ENCODE assay signal across 15 cellular contexts in genomic region chr6:169386431-169387057, GRCh38.
DNase-seq lines count a peak whose midpoint lies in the region; ATAC-seq and TF ChIP-seq lines count a peak whose summit lies in the region.
"Had no signal": no experiment of that assay in that cellular context is flagged by ENCODE, and none has a peak within 500 bp of the region (broad histone marks: within the 10 kb centered on the region; RNA-seq: fewer than 3 reads in every experiment).

No MANE protein-coding gene starts in this region.

- no peaks in the 10 kb centered on the region for H3K4me1 ChIP-seq in thoracic aorta (ENCODE audit: control insufficient read depth in 1 of 2, low read depth in 2 of 2)
- H3K4me1 ChIP-seq: Peyer's patch had no signal

- ATAC-seq in thoracic aorta (ENCODE audit: insufficient number of reproducible peaks, low FRiP score, low read depth) = no peak

- no peak overlapping the region for H3K27ac ChIP-seq in thoracic aorta
- H3K27ac ChIP-seq: Peyer's patch had no signal

- no peaks in the 10 kb centered on the region for H3K9me3 ChIP-seq in thoracic aorta
- H3K9me3 ChIP-seq: Peyer's patch had no signal

- no peak for TF ChIP-seq CTCF in fibroblast of villous mesenchyme (IDR thresholded peaks at IDR 0.05; ENCODE audit: insufficient read depth, low read depth, low read length)
- no peak for TF ChIP-seq CTCF in thoracic aorta (IDR thresholded peaks at IDR 0.05)

- H3K27me3 ChIP-seq in thoracic aorta (replicated peaks; ENCODE audit: insufficient read depth) = no peaks in the 10 kb centered on the region
- H3K27me3 ChIP-seq: Peyer's patch had no signal

- H3K4me3 ChIP-seq in fibroblast of villous mesenchyme (ENCODE audit: low read depth, low read length) (no peak overlapping the region), thoracic aorta (peak overlapping the region; percentile 8)
- H3K4me3 ChIP-seq: Peyer's patch had no signal

- H3K36me3 ChIP-seq in thoracic aorta = no peaks in the 10 kb centered on the region
- H3K36me3 ChIP-seq: Peyer's patch had no signal

- DNase-seq in GM04503 (ENCODE audit: low read depth) (peak; percentile 81), amniotic stem cell (lab: John Stamatoyannopoulos, UW) (peak; percentile 81), fibroblast of villous mesenchyme (ENCODE audit: low read depth) (peak; percentile 64), thoracic aorta (ENCODE audit: low spot score) (no peak), NCI-H526 (lab: John Stamatoyannopoulos, UW) (no peak), DMS153 treated with DMSO at 0.1 percent for 48 hours (lab: John Stamatoyannopoulos, UW; ENCODE audit: unreplicated experiment) (no peak)
- DNase-seq in effector CD8-positive, alpha-beta T cell (lab: John Stamatoyannopoulos, UW) = no peak
- DNase-seq: activated CD8-positive, alpha-beta memory T cell treated with anti-CD3 and anti-CD28 coated beads, Interleukin-2, amount 50 U/mL, for 4 hours; CD4-positive, CD25-positive, alpha-beta regulatory T cell; NCI-H2081 treated with DMSO at 0.1 percent for 48 hours; NCI-H748 treated with DMSO at 0.1 percent for 48 hours; nephron progenitor cell; Peyer's patch; small intestine; T-helper 1 cell had no signal

Comparison
In these comparisons a context has a peak if more than half of its experiments do, and no peak if none do; other contexts are left out.
1. DNase-seq: peak in GM04503 (single experiment), amniotic stem cell (single experiment) and fibroblast of villous mesenchyme (single experiment); none in thoracic aorta (single experiment), NCI-H526 (0 of 2), effector CD8-positive, alpha-beta T cell (single experiment) and DMS153 treated with DMSO at 0.1 percent for 48 hours (single experiment).